ENCODE assay signal across 8 cellular contexts in genomic region chr3:157618075-157618760, GRCh38.
A peak's percentile ranks its signal among the peaks of the same experiment; 100 is the strongest.
DNase-seq lines count a peak whose midpoint lies in the region; ATAC-seq, FAIRE-seq and TF ChIP-seq lines count a peak whose summit lies in the region.

No MANE protein-coding gene starts in this region.

- peaks cover 24% of the 10 kb centered on the region for H3K4me1 Mint-ChIP-seq in brain

- TF ChIP-seq CTCF in brain (conservative IDR thresholded peaks at IDR 0.05) (peak; percentile 81 to 83), stomach (IDR thresholded peaks at IDR 0.05) (peak in 5 of 7 experiments; percentile 54 to 71 (median 59))

- 21 to 25% (median 22%) methylated on average over 6 of the region's 6 CpGs for WGBS in stomach, 5 donors

- peak overlapping the region; percentile 1; the same call in 1 of the 2 replicates for H3K9ac ChIP-seq in ES-I3 (ENCODE audit: low read depth, low read length)

- no peak for TF ChIP-seq POLR2A in stomach (IDR thresholded peaks at IDR 0.05)

- no peaks in the 10 kb centered on the region for H3K9me3 ChIP-seq in ES-I3 (ENCODE audit: control insufficient read depth, insufficient read depth, low read length)
- no peaks in the 10 kb centered on the region for H3K9me3 ChIP-seq in stomach

- DNase-seq in NCI-H748 treated with DMSO at 0.1 percent for 48 hours (lab: John Stamatoyannopoulos, UW), result peak; percentile 21
- DNase-seq in stomach, result no peak
- DNase-seq in activated T-cell treated with anti-CD3 and anti-CD28 coated beads for 4 hours, result no peak

- intact Hi-C loops in stomach (cut with DNase I; ENCODE audit: low total_unique reads), result loop anchor here (5.0 kb wide), 1 partner anchor 814 kb away; no protein-coding TSS in a partner anchor

- H3K27me3 Mint-ChIP-seq in brain, result peaks cover 12% of the 10 kb centered on the region

- FAIRE-seq in islet of Langerhans (lab: Jason Lieb, UNC), result peak; percentile 99

- TF ChIP-seq EP300 in stomach (IDR thresholded peaks at IDR 0.05), result no peak

- H3K9me3 Mint-ChIP-seq in brain, result peaks cover 0 to 3% (median 0%) of the 10 kb centered on the region in 5 experiments

- no peaks in the 10 kb centered on the region for H3K36me3 Mint-ChIP-seq in brain

- peak overlapping the region in 2 of 5 experiments; percentile 14 to 66 for H3K27ac Mint-ChIP-seq in brain

- H3K4me3 Mint-ChIP-seq in brain, result peak overlapping the region in 3 of 5 experiments; percentile 20 to 58 (median 40)

- no peak overlapping the region for H3K4me3 ChIP-seq in stomach

- no peaks in the 10 kb centered on the region for H3K27me3 ChIP-seq in stomach

- ATAC-seq in GM21381 (IDR thresholded peaks at IDR 0.05; ENCODE audit: unreplicated experiment) (peak; percentile 76), HG03571 (IDR thresholded peaks at IDR 0.05; ENCODE audit: unreplicated experiment) (peak; percentile 76)

- no peak overlapping the region for H3K27ac ChIP-seq in stomach

- H3K4me1 ChIP-seq in ES-I3 (ENCODE audit: insufficient read depth, low read length), result peaks cover 5% of the 10 kb centered on the region; the same call in 1 of the 2 replicates
- peaks cover 0 to 8% (median 3%) of the 10 kb centered on the region in 4 donors for H3K4me1 ChIP-seq in stomach

- H3K36me3 ChIP-seq in ES-I3 (ENCODE audit: insufficient read depth, low read length) (no peaks in the 10 kb centered on the region), stomach (no peaks in the 10 kb centered on the region)
